ENCODE assay signal across 1 cellular context in genomic region chr11:86589856-86590589, GRCh38.
TF ChIP-seq lines count a peak whose summit lies in the region.

No MANE protein-coding gene starts in this region.

TF ChIP-seq in HepG2, 621 proteins besides CTCF, POLR2A, EP300 and RAD21 (continued from another document):
- peak; percentile 79 for TF ChIP-seq MAFF (IDR thresholded peaks at IDR 0.05; ENCODE audit: low read depth, low read length)
- peak; percentile 75 to 85 for TF ChIP-seq MAFK (conservative IDR thresholded peaks at IDR 0.05 in 1 of 2, IDR thresholded peaks at IDR 0.05 in 1 of 2; ENCODE audit: low read length in 2 of 2)
- no peak for TF ChIP-seq ZNF605 (CRISPR knock-in tag; IDR thresholded peaks at IDR 0.05)
